ENCODE assay signal across 8 cellular contexts in the genomic region with DNA sequence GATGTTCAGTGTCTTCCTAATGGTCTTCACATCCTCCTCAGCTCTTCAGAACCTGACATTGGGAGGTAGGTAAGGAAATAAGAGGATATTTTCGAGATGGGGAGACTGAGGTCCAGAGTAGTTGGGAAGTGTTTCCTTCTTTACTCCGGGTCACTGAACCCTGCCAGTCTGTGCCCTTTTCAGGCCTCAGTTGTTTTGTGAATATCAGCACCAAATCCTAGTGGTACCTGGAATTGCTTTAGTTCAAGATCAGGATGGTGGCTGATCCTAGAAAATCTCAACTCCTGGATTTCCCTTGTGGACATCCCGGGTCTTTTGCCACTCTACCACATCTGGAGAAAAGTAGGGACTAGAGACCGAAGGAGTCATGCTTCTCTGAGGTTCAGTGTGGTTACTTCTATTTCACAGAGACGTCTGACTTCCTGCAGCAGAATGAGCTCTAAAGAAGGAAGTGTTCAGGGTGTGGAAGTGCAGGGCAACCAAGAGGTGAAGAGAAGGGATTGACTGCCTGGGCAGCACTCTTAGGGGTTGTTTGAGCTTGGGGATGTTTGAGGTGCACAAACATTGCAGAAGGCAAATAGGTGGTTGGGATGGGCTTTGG. TPM values are rescaled to one million over a fixed set of nuclear protein-coding genes. Genes with fewer than 3 reads are reported as not detected.
DNase-seq lines count a peak whose midpoint lies in the region; ATAC-seq and TF ChIP-seq lines count a peak whose summit lies in the region.

No MANE protein-coding gene starts in this region.

- H3K4me3 Mint-ChIP-seq in mesothelial cell of epicardium = peak overlapping the region; percentile 97

- ATAC-seq in GM21390 (IDR thresholded peaks at IDR 0.05; ENCODE audit: unreplicated experiment) (no peak), HG03175 (IDR thresholded peaks at IDR 0.05; ENCODE audit: unreplicated experiment) (no peak), GM19395 (IDR thresholded peaks at IDR 0.05; ENCODE audit: unreplicated experiment) (no peak)

- no peaks in the 10 kb centered on the region for H3K27me3 Mint-ChIP-seq in mesothelial cell of epicardium (ENCODE audit: low read depth)

- H3K9me3 Mint-ChIP-seq in mesothelial cell of epicardium = no peaks in the 10 kb centered on the region

- H3K27ac ChIP-seq in cingulate gyrus (ENCODE audit: low read depth, low read length) = peak overlapping the region; percentile 88

- DNase-seq in activated CD4-positive, alpha-beta T cell treated with anti-CD3 and anti-CD28 coated beads for 4 hours = peak; percentile 32 to 40
- no peak for DNase-seq in activated CD4-positive, alpha-beta T cell treated with anti-CD3 and anti-CD28 coated beads, Interleukin-2, amount 50 U/mL, for 1 hour
- DNase-seq in SKM-1 (lab: John Stamatoyannopoulos, UW; ENCODE audit: unreplicated experiment) (peak; percentile 84), mesothelial cell of epicardium (ENCODE audit: low spot score in 2 of 2, unreplicated experiment in 2 of 2) (no peak)

- no peaks in the 10 kb centered on the region for H3K36me3 Mint-ChIP-seq in mesothelial cell of epicardium

- peaks cover 35% of the 10 kb centered on the region for H3K4me1 Mint-ChIP-seq in mesothelial cell of epicardium

- no peak for TF ChIP-seq CTCF in mesothelial cell of epicardium (IDR thresholded peaks at IDR 0.05; ENCODE audit: unreplicated experiment)

- H3K27ac Mint-ChIP-seq in mesothelial cell of epicardium = peak overlapping the region; percentile 94

RNA-seq across cellular contexts. Expression of gene STK4, which starts 1.0 kb away (rescaled TPM):
- 29.9 to 31.7 TPM (median 31.3 TPM) in 3 replicates for total RNA-seq in mesothelial cell of epicardium

RNA-seq across cellular contexts. Expression of gene TOMM34, which starts 7.1 kb away (rescaled TPM):
- total RNA-seq in mesothelial cell of epicardium = 43.7 to 47.3 TPM (median 45.6 TPM) in 3 replicates

RNA-seq across cellular contexts. Expression of gene PABPC1L, which starts 57.4 kb away (rescaled TPM):
- 131 to 135 TPM (median 135 TPM) in 3 replicates for total RNA-seq in mesothelial cell of epicardium

Comparison
In these comparisons a context has a peak if more than half of its experiments do, and no peak if none do; other contexts are left out.
1. DNase-seq: peak in activated CD4-positive, alpha-beta T cell treated with anti-CD3 and anti-CD28 coated beads for 4 hours (2 of 2) and SKM-1 (single experiment); none in activated CD4-positive, alpha-beta T cell treated with anti-CD3 and anti-CD28 coated beads, Interleukin-2, amount 50 U/mL, for 1 hour (single experiment) and mesothelial cell of epicardium (0 of 2).